In genomic region chr7:130040576-130040975, GRCh38 we compare ENCODE assay signal across 8 cellular contexts.
"Had no signal": no experiment of that assay in that cellular context is flagged by ENCODE, and none has a peak within 500 bp of the region (broad histone marks: within the 10 kb centered on the region; RNA-seq: fewer than 3 reads in every experiment).

No MANE protein-coding gene starts in this region.

- ATAC-seq: GM12878 had no signal

- FAIRE-seq: G401.6, GM12878, GM12891, GM12892, GM18507, GM19239 had no signal

- DNase-seq: GDM1, GF-D8 had no signal

- H3K4me3 ChIP-seq: GM12878 had no signal
